In genomic region chr2:195049372-195050031, GRCh38 we compare ENCODE assay signal across 14 cellular contexts.
A peak's percentile ranks its signal among the peaks of the same experiment; 100 is the strongest.
DNase-seq lines count a peak whose midpoint lies in the region; ATAC-seq and TF ChIP-seq lines count a peak whose summit lies in the region.
"Had no signal": no experiment of that assay in that cellular context is flagged by ENCODE, and none has a peak within 500 bp of the region (broad histone marks: within the 10 kb centered on the region; RNA-seq: fewer than 3 reads in every experiment).

No MANE protein-coding gene starts in this region.

- H2AFZ ChIP-seq in osteoblast (ENCODE audit: low read length), result no peak overlapping the region
- H2AFZ ChIP-seq in SK-N-SH (ENCODE audit: low read depth), result no peak overlapping the region

- POLR2A ChIA-PET in SK-N-SH (lab: Yijun Ruan, JAX), result no interaction called here

- H3K9ac ChIP-seq in SK-N-SH, result no peak overlapping the region

- H3K36me3 ChIP-seq in osteoblast (ENCODE audit: insufficient read depth, low read length), result no peaks in the 10 kb centered on the region
- no peaks in the 10 kb centered on the region for H3K36me3 ChIP-seq in SK-N-SH (replicated peaks in 1 of 2; ENCODE audit: control insufficient read depth in 1 of 2, insufficient read depth in 2 of 2, low read length in 1 of 2)
- H3K36me3 ChIP-seq: neutrophil, upper lobe of right lung had no signal

- H3K9me3 ChIP-seq in osteoblast (ENCODE audit: low read depth, low read length) (no peaks in the 10 kb centered on the region), SK-N-SH (no peaks in the 10 kb centered on the region)
- H3K9me3 ChIP-seq: neutrophil, upper lobe of right lung had no signal

- H3K27ac ChIP-seq in osteoblast (ENCODE audit: low read depth, low read length) (no peak overlapping the region), SK-N-SH (ENCODE audit: low read depth in 2 of 2, low read length in 1 of 2) (no peak overlapping the region)
- H3K27ac ChIP-seq: neutrophil, upper lobe of right lung had no signal

- CTCF ChIA-PET in SK-N-SH (lab: Yijun Ruan, JAX), result interaction anchor here (0.7 kb wide), 1 partner anchor 1506 kb away, joined by 3 read pairs; no protein-coding TSS in a partner anchor

- no peaks in the 10 kb centered on the region for H3K9me2 ChIP-seq in SK-N-SH

- no peaks in the 10 kb centered on the region for H3K4me1 ChIP-seq in osteoblast (ENCODE audit: insufficient read depth, low read length)
- no peaks in the 10 kb centered on the region for H3K4me1 ChIP-seq in SK-N-SH (ENCODE audit: control insufficient read depth in 1 of 2, insufficient read depth in 2 of 2, low read depth in 1 of 2, low read length in 1 of 2)
- H3K4me1 ChIP-seq: upper lobe of right lung had no signal

- H3K4me3 ChIP-seq in osteoblast (ENCODE audit: insufficient read depth, low read length) (no peak overlapping the region), SK-N-SH (ENCODE audit: low read depth in 2 of 2, low read length in 1 of 2) (no peak overlapping the region)
- H3K4me3 ChIP-seq: upper lobe of right lung had no signal

- peak; percentile 21 for DNase-seq in amniotic epithelial cell (ENCODE audit: low read depth)
- no peak for DNase-seq in NCI-H128 (lab: John Stamatoyannopoulos, UW; ENCODE audit: unreplicated experiment)
- DNase-seq in osteoblast (ENCODE audit: insufficient read length, low spot score, missing footprints), result no peak
- DNase-seq in NCI-H748 (lab: John Stamatoyannopoulos, UW; ENCODE audit: unreplicated experiment), result no peak
- no peak for DNase-seq in SK-N-SH
- DNase-seq: CD4-positive, CD25-positive, alpha-beta regulatory T cell; KBM-7; NCI-H524; T-helper 17 cell; upper lobe of right lung had no signal

- H4K20me1 ChIP-seq in osteoblast (ENCODE audit: insufficient read depth, low read length) (no peaks in the 10 kb centered on the region), SK-N-SH (ENCODE audit: insufficient read depth) (no peaks in the 10 kb centered on the region)

- TF ChIP-seq RAD21 in SK-N-SH (IDR thresholded peaks at IDR 0.05; ENCODE audit: low read length), result no peak

- H3K4me2 ChIP-seq in osteoblast (ENCODE audit: insufficient read depth, low read length) (no peak overlapping the region), SK-N-SH (no peak overlapping the region)

- no peaks in the 10 kb centered on the region for H3K79me2 ChIP-seq in osteoblast (ENCODE audit: insufficient read depth, low read length)
- H3K79me2 ChIP-seq in SK-N-SH (ENCODE audit: insufficient read depth), result no peaks in the 10 kb centered on the region

- no peaks in the 10 kb centered on the region for H3K27me3 ChIP-seq in osteoblast (ENCODE audit: insufficient read depth, low read length)
- no peaks in the 10 kb centered on the region for H3K27me3 ChIP-seq in SK-N-SH (ENCODE audit: insufficient read depth)
- H3K27me3 ChIP-seq: neutrophil, upper lobe of right lung had no signal

- no peak for TF ChIP-seq EP300 in SK-N-SH (IDR thresholded peaks at IDR 0.05; ENCODE audit: borderline replicate concordance in 1 of 2, low read depth in 1 of 2, low read length in 1 of 2)

- ATAC-seq in GM18519 (IDR thresholded peaks at IDR 0.05; ENCODE audit: low FRiP score, unreplicated experiment), result peak; percentile 85
- peak; percentile 76 for ATAC-seq in GM21528 (IDR thresholded peaks at IDR 0.05; ENCODE audit: low FRiP score, unreplicated experiment)
- ATAC-seq in HG03097 (IDR thresholded peaks at IDR 0.05; ENCODE audit: low FRiP score, unreplicated experiment), result peak; percentile 96
- ATAC-seq: T-helper 17 cell, upper lobe of right lung had no signal

- H3F3A ChIP-seq in SK-N-SH (replicated peaks; ENCODE audit: insufficient read depth), result no peaks in the 10 kb centered on the region

- TF ChIP-seq CTCF in osteoblast (IDR thresholded peaks at IDR 0.05; ENCODE audit: extremely low read depth, low read depth, low read length) (no peak), SK-N-SH (IDR thresholded peaks at IDR 0.05) (no peak)

- WGBS in SK-N-SH (ENCODE audit: low lambda C conversion rate), result 5% methylated on average over 1 of the region's 1 CpG

TF ChIP-seq in SK-N-SH, 30 proteins besides CTCF, POLR2A, EP300 and RAD21:
- no peak for TF ChIP-seq FOXM1 (IDR thresholded peaks at IDR 0.05; ENCODE audit: low read depth)
- no peak for TF ChIP-seq GABPA (IDR thresholded peaks at IDR 0.05; ENCODE audit: low read depth)
- no peak for TF ChIP-seq TCF12 (IDR thresholded peaks at IDR 0.05)
- no peak for TF ChIP-seq PBX3 (IDR thresholded peaks at IDR 0.05)
- no peak for TF ChIP-seq SIN3A (IDR thresholded peaks at IDR 0.05; ENCODE audit: borderline replicate concordance, low read depth, low read length)
- TF ChIP-seq YY1 (IDR thresholded peaks at IDR 0.05; ENCODE audit: low read depth), result no peak
- TF ChIP-seq REST (IDR thresholded peaks at IDR 0.05; ENCODE audit: low read depth, low read length), result no peak
- TF ChIP-seq CHD2 (IDR thresholded peaks at IDR 0.05; ENCODE audit: low read length, partially characterized antibody), result no peak
- no peak for TF ChIP-seq MEF2A (IDR thresholded peaks at IDR 0.05; ENCODE audit: borderline replicate concordance, low read depth)
